Comparison of ENCODE assay signal across 9 cellular contexts in the genomic region with DNA sequence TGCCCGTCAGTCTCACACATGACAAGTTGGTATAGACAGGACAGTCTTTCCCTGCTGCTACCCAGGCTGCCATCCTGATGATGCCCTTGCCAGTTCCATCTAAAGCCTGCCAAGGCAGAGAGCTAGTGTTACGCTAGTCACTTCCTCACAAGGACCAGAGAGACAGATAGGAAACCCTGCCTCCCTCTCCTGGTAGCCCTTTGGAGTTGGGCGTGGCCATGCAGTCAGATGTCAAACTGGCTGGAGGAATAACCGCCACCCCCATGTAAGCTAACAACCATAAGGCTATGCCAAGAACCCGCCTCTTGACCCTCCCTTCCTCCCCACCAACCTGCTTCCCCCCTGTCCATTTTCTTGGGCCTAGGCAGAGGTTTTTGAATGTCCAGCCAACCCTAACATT. TPM values are rescaled to one million over a fixed set of nuclear protein-coding genes. Genes with fewer than 3 reads are reported as not detected.
DNase-seq lines count a peak whose midpoint lies in the region; ATAC-seq and TF ChIP-seq lines count a peak whose summit lies in the region.
"Had no signal": no experiment of that assay in that cellular context is flagged by ENCODE, and none has a peak within 500 bp of the region (broad histone marks: within the 10 kb centered on the region; RNA-seq: fewer than 3 reads in every experiment).

No MANE protein-coding gene starts in this region.

- H3K9me3 ChIP-seq in thoracic aorta = no peaks in the 10 kb centered on the region

- intact Hi-C loops in activated CD4-positive, alpha-beta T cell treated with anti-CD3 and anti-CD28 coated beads, Interleukin-2, amount 10 ng/mL, durations not matched to agents 24 days and 14 days (cut with micrococcal nuclease) = loop anchor here (5.0 kb wide), 1 partner anchor 1031 kb away; the partner anchor contains the start of gene MANF
- intact Hi-C loops in activated B cell treated with CpG ODN at 0.5 μM for 24 hours (cut with micrococcal nuclease) = loop anchor here (5.0 to 10.0 kb wide), 2 partner anchors 161 to 1698 kb away; partner anchors contain the start of gene DUSP7

- peak overlapping the region; percentile 98 for H3K4me3 Mint-ChIP-seq in activated CD4-positive, alpha-beta T cell treated with anti-CD3 and anti-CD28 coated beads, Interleukin-2, amount 10 ng/mL, durations not matched to agents 24 days and 14 days
- peak overlapping the region; percentile 24 for H3K4me3 Mint-ChIP-seq in activated B cell treated with CpG ODN at 0.5 μM for 24 hours
- peak overlapping the region; percentile 46 to 96 (median 93) for H3K4me3 Mint-ChIP-seq in immature natural killer cell

- H3K9me3 Mint-ChIP-seq in activated CD4-positive, alpha-beta T cell treated with anti-CD3 and anti-CD28 coated beads, Interleukin-2, amount 10 ng/mL, durations not matched to agents 24 days and 14 days = no peaks in the 10 kb centered on the region
- H3K9me3 Mint-ChIP-seq in activated B cell treated with CpG ODN at 0.5 μM for 24 hours = no peaks in the 10 kb centered on the region
- H3K9me3 Mint-ChIP-seq in immature natural killer cell = no peaks in the 10 kb centered on the region

- peaks cover 38% of the 10 kb centered on the region for H3K36me3 ChIP-seq in thoracic aorta

- no peak overlapping the region for H3K27ac Mint-ChIP-seq in activated CD4-positive, alpha-beta T cell treated with anti-CD3 and anti-CD28 coated beads, Interleukin-2, amount 10 ng/mL, durations not matched to agents 24 days and 14 days
- H3K27ac Mint-ChIP-seq in activated B cell treated with CpG ODN at 0.5 μM for 24 hours = peak overlapping the region; percentile 24
- H3K27ac Mint-ChIP-seq in immature natural killer cell = peak overlapping the region; percentile 11 to 84 (median 42)

- peak overlapping the region; percentile 94 for H3K4me3 ChIP-seq in thoracic aorta

- peak overlapping the region; percentile 3 to 34 for H3K27ac ChIP-seq in thoracic aorta
- H3K27ac ChIP-seq in caudate nucleus (ENCODE audit: low read depth, low read length) = no peak overlapping the region

- H3K36me3 Mint-ChIP-seq in activated CD4-positive, alpha-beta T cell treated with anti-CD3 and anti-CD28 coated beads, Interleukin-2, amount 10 ng/mL, durations not matched to agents 24 days and 14 days (ENCODE audit: low read depth) = peaks cover 37% of the 10 kb centered on the region
- peaks cover 48% of the 10 kb centered on the region for H3K36me3 Mint-ChIP-seq in activated B cell treated with CpG ODN at 0.5 μM for 24 hours (ENCODE audit: low read depth)
- peaks cover 0 to 5% (median 0%) of the 10 kb centered on the region in 3 donors for H3K36me3 Mint-ChIP-seq in immature natural killer cell

- H3K4me1 ChIP-seq in thoracic aorta (ENCODE audit: control insufficient read depth in 1 of 2, low read depth in 2 of 2) = peaks cover 32 to 44% of the 10 kb centered on the region in 2 donors

- POLR2A ChIA-PET in activated B cell treated with CpG ODN at 0.5 μM for 24 hours (lab: Charles Lee) = interaction anchor here (0.9 to 1.3 kb wide), 3 partner anchors 9 to 19 kb away, joined by 3 to 9 read pairs (median 4); partner anchors contain the start of gene RASSF1

- no peaks in the 10 kb centered on the region for H3K27me3 ChIP-seq in thoracic aorta (replicated peaks; ENCODE audit: insufficient read depth)

- H3K4me1 Mint-ChIP-seq in activated CD4-positive, alpha-beta T cell treated with anti-CD3 and anti-CD28 coated beads, Interleukin-2, amount 10 ng/mL, durations not matched to agents 24 days and 14 days = peaks cover 39% of the 10 kb centered on the region
- H3K4me1 Mint-ChIP-seq in activated B cell treated with CpG ODN at 0.5 μM for 24 hours (peaks cover 56% of the 10 kb centered on the region), immature natural killer cell (peaks cover 52 to 56% of the 10 kb centered on the region in 2 donors)

- no peak for DNase-seq in activated CD4-positive, alpha-beta T cell treated with anti-CD3 and anti-CD28 coated beads, Interleukin-2, amount 10 ng/mL, durations not matched to agents 24 days and 14 days
- no peak for DNase-seq in activated CD4-positive, alpha-beta T cell treated with anti-CD3 and anti-CD28 coated beads for 48 hours
- DNase-seq in activated B cell treated with CpG ODN at 0.5 μM for 24 hours (no peak), immature natural killer cell (no peak), thoracic aorta (ENCODE audit: low spot score) (no peak), HuH-7.5 (ENCODE audit: low spot score) (no peak), caudate nucleus (lab: John Stamatoyannopoulos, UW) (no peak)
- DNase-seq: NCI-H226 had no signal

- TF ChIP-seq CTCF in activated B cell treated with CpG ODN at 0.5 μM for 24 hours (IDR thresholded peaks at IDR 0.05) (no peak), thoracic aorta (IDR thresholded peaks at IDR 0.05) (no peak)

- CTCF ChIA-PET in activated B cell treated with CpG ODN at 0.5 μM for 24 hours (lab: Charles Lee) = interaction anchor here (0.6 to 0.8 kb wide), 2 partner anchors 9 to 1097 kb away, joined by 4 to 5 read pairs; no protein-coding TSS in a partner anchor

- ATAC-seq in activated B cell treated with CpG ODN at 0.5 μM for 24 hours (ENCODE audit: low read depth) (no peak), thoracic aorta (ENCODE audit: insufficient number of reproducible peaks, low FRiP score, low read depth) (no peak), GM21515 (IDR thresholded peaks at IDR 0.05; ENCODE audit: unreplicated experiment) (no peak)

- no peaks in the 10 kb centered on the region for H3K27me3 Mint-ChIP-seq in activated CD4-positive, alpha-beta T cell treated with anti-CD3 and anti-CD28 coated beads, Interleukin-2, amount 10 ng/mL, durations not matched to agents 24 days and 14 days
- no peaks in the 10 kb centered on the region for H3K27me3 Mint-ChIP-seq in activated B cell treated with CpG ODN at 0.5 μM for 24 hours
- peaks cover 2 to 7% (median 2%) of the 10 kb centered on the region in 3 donors for H3K27me3 Mint-ChIP-seq in immature natural killer cell (ENCODE audit: low read depth in 3 of 3)

RNA-seq across cellular contexts. Expression of gene TMEM115, which starts 2.8 kb away (rescaled TPM):
- 20.3 and 20.5 TPM in 2 replicates for total RNA-seq in activated CD4-positive, alpha-beta T cell treated with anti-CD3 and anti-CD28 coated beads, Interleukin-2, amount 10 ng/mL, durations not matched to agents 24 days and 14 days
- 18.7 and 19.6 TPM in 2 replicates for total RNA-seq in activated B cell treated with CpG ODN at 0.5 μM for 24 hours
- 10 to 100 TPM; 27.9 to 48.6 (median 36.6) TPM for polyA plus RNA-seq in immature natural killer cell
- total RNA-seq in thoracic aorta = 10 to 100 TPM; 55.0 to 57.7 TPM

RNA-seq across cellular contexts. Expression of gene CYB561D2, which starts 5.9 kb away (rescaled TPM):
- 23.9 and 27.0 TPM in 2 replicates for total RNA-seq in activated CD4-positive, alpha-beta T cell treated with anti-CD3 and anti-CD28 coated beads, Interleukin-2, amount 10 ng/mL, durations not matched to agents 24 days and 14 days
- total RNA-seq in activated B cell treated with CpG ODN at 0.5 μM for 24 hours (22.9 and 26.0 TPM in 2 replicates), thoracic aorta (10 to 100 TPM; 22.5 to 29.4 TPM)
- polyA plus RNA-seq in immature natural killer cell = 100 to 1,000 TPM; 120 to 158 (median 131) TPM

RNA-seq across cellular contexts. Expression of gene NPRL2, which starts 6.0 kb away (rescaled TPM):
- total RNA-seq in activated CD4-positive, alpha-beta T cell treated with anti-CD3 and anti-CD28 coated beads, Interleukin-2, amount 10 ng/mL, durations not matched to agents 24 days and 14 days = 38.1 and 43.0 TPM in 2 replicates
- total RNA-seq in activated B cell treated with CpG ODN at 0.5 μM for 24 hours (23.6 and 26.4 TPM in 2 replicates), thoracic aorta (10 to 100 TPM; 15.4 to 21.0 TPM)
- polyA plus RNA-seq in immature natural killer cell = 100 to 1,000 TPM in 2 of 3 donors, 10 to 100 TPM in 1; 77.5 to 104 (median 101) TPM

RNA-seq across cellular contexts. Expression of gene ZMYND10, which starts 11.0 kb away (rescaled TPM):
- total RNA-seq in activated CD4-positive, alpha-beta T cell treated with anti-CD3 and anti-CD28 coated beads, Interleukin-2, amount 10 ng/mL, durations not matched to agents 24 days and 14 days = 1.2 and 1.3 TPM in 2 replicates
- total RNA-seq in activated B cell treated with CpG ODN at 0.5 μM for 24 hours (0.61 and 0.64 TPM in 2 replicates), thoracic aorta (not detected)
- polyA plus RNA-seq in immature natural killer cell = 1 to 10 TPM; 2.3 to 3.7 (median 3.6) TPM

RNA-seq across cellular contexts. Expression of gene RASSF1, which starts 15.9 kb away (rescaled TPM):
- 68.3 and 68.8 TPM in 2 replicates for total RNA-seq in activated CD4-positive, alpha-beta T cell treated with anti-CD3 and anti-CD28 coated beads, Interleukin-2, amount 10 ng/mL, durations not matched to agents 24 days and 14 days
- total RNA-seq in activated B cell treated with CpG ODN at 0.5 μM for 24 hours (34.0 and 38.0 TPM in 2 replicates), thoracic aorta (10 to 100 TPM; 45.2 to 72.2 TPM)
- 100 to 1,000 TPM; 172 to 253 (median 187) TPM for polyA plus RNA-seq in immature natural killer cell

Comparison
In these comparisons a context has a peak if more than half of its experiments do, and no peak if none do; other contexts are left out.
1. H3K4me3 Mint-ChIP-seq: peak in every context shown above with its lines; median percentile 98 in activated CD4-positive, alpha-beta T cell treated with anti-CD3 and anti-CD28 coated beads, Interleukin-2, amount 10 ng/mL, durations not matched to agents 24 days and 14 days; 93 in immature natural killer cell; 24 in activated B cell treated with CpG ODN at 0.5 μM for 24 hours.